ENCODE assay signal across 11 cellular contexts in the genomic region with DNA sequence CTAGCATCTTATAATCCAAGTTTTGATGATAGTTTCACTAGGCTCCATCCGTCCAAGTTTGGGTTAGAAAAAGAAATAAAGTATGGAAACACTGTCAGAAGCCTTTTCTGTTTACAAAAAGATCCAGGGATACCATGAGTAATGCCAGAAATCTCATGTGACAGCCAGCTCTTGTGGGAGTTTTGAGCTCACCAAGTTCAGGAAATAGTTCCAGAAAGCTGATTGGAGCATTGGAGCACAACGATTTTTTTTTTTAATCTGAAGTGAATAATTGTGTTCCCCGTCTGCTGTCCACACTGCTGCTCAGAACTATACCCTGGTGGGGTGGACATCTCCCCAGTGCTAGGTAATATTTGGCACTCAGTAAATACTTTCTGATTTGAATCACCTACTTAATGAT.
A peak's percentile ranks its signal among the peaks of the same experiment; 100 is the strongest.
DNase-seq lines count a peak whose midpoint lies in the region; ATAC-seq and TF ChIP-seq lines count a peak whose summit lies in the region.
"Had no signal": no experiment of that assay in that cellular context is flagged by ENCODE, and none has a peak within 500 bp of the region (broad histone marks: within the 10 kb centered on the region; RNA-seq: fewer than 3 reads in every experiment).

No MANE protein-coding gene starts in this region.

- TF ChIP-seq POLR2A in heart left ventricle (IDR thresholded peaks at IDR 0.05) = no peak

- no peak for TF ChIP-seq CTCF in astrocyte of the cerebellum (IDR thresholded peaks at IDR 0.05; ENCODE audit: low read depth, low read length, missing control alignments)
- TF ChIP-seq CTCF in heart left ventricle (IDR thresholded peaks at IDR 0.05) = no peak

- no peaks in the 10 kb centered on the region for H3K27me3 ChIP-seq in heart left ventricle

- 3 to 9% (median 5%) methylated on average over 3 of the region's 3 CpGs for WGBS in heart left ventricle, 4 donors

- in situ Hi-C loops in astrocyte of the cerebellum (cut with HindIII; ENCODE audit: low sequenced_read_pairs) = loop anchor here (25.0 kb wide), 1 partner anchor 122 kb away; no protein-coding TSS in a partner anchor

- peak overlapping the region; percentile 20 to 82 (median 61) for H3K27ac ChIP-seq in heart left ventricle

- H3K4me1 ChIP-seq in heart left ventricle = peaks cover 5 to 47% (median 34%) of the 10 kb centered on the region in 12 donors

- ATAC-seq in heart left ventricle = peak; percentile 67 to 78 (median 72)
- no peak for ATAC-seq in GM21367 (IDR thresholded peaks at IDR 0.05; ENCODE audit: unreplicated experiment)
- ATAC-seq in GM18502 (IDR thresholded peaks at IDR 0.05; ENCODE audit: poor library complexity, unreplicated experiment) = no peak

- H3K4me3 ChIP-seq in astrocyte of the cerebellum (ENCODE audit: low read depth, low read length) = no peak overlapping the region
- no peak overlapping the region for H3K4me3 ChIP-seq in heart left ventricle

- intact Hi-C loops in heart left ventricle (cut with DNase I) = loop anchor here in 5 of 10 donors (5.0 to 10.0 kb wide), 6 partner anchors 114 to 1083 kb away; no protein-coding TSS in a partner anchor

- peaks cover 0 to 2% (median 0%) of the 10 kb centered on the region in 12 donors for H3K9me3 ChIP-seq in heart left ventricle

- no peaks in the 10 kb centered on the region for H3K36me3 ChIP-seq in heart left ventricle

- DNase-seq in AG20443 (ENCODE audit: low spot score) (peak; percentile 74), astrocyte of the cerebellum (ENCODE audit: low read depth) (peak; percentile 95), heart left ventricle (peak in 3 of 5 donors; percentile 32 to 50 (median 44)), renal cortical epithelial cell (ENCODE audit: low read depth) (peak; percentile 95), activated T-cell treated with anti-CD3 and anti-CD28 coated beads for 4 hours (no peak), ecto neural progenitor cell (ENCODE audit: low spot score) (no peak)
- DNase-seq: activated gamma-delta T cell treated with Interleukin-2 at 50 U/mL for 16 hours, Calu3, islet precursor cell had no signal

Comparison
In these comparisons a context has a peak if more than half of its experiments do, and no peak if none do; other contexts are left out.
1. DNase-seq: peak in AG20443 (single experiment), astrocyte of the cerebellum (single experiment), heart left ventricle (3 of 5) and renal cortical epithelial cell (single experiment); none in activated T-cell treated with anti-CD3 and anti-CD28 coated beads for 4 hours (single experiment) and ecto neural progenitor cell (single experiment).
2. ATAC-seq: peak in heart left ventricle (4 of 4); none in GM21367 (single experiment) and GM18502 (single experiment).